In the genomic region with DNA sequence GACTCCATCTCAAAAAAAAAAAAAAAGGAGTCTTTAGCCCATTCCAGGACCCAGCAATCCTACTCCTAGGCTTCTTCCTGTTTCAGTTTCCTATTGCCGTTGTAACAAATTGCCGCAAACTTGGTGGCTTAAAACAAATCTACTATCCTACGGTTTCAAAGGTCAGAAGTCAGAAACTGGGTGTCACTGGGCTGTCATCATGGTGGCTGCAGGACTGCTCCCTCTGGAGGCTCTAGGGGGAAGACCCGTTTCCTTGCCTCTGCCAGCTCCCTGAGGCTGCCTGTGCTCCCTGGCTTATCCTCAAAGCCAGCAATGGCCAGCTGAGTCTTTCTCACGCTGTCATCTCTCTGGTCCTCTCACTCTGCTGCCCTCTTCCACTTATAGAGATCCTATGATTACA, we compare ENCODE assay signal across 10 cellular contexts. TPM values are rescaled to one million over a fixed set of nuclear protein-coding genes. Genes with fewer than 3 reads are reported as not detected.
DNase-seq lines count a peak whose midpoint lies in the region; ATAC-seq and TF ChIP-seq lines count a peak whose summit lies in the region.
"Had no signal": no experiment of that assay in that cellular context is flagged by ENCODE, and none has a peak within 500 bp of the region (broad histone marks: within the 10 kb centered on the region; RNA-seq: fewer than 3 reads in every experiment).

No MANE protein-coding gene starts in this region.

- POLR2A ChIA-PET in BJ (lab: Charles Lee): no interaction called here

- H3K4me1 Mint-ChIP-seq in HFFc6 (ENCODE audit: low read depth): no peaks in the 10 kb centered on the region

- no peak for ATAC-seq in GM18870 (IDR thresholded peaks at IDR 0.05; ENCODE audit: unreplicated experiment)

- no peaks in the 10 kb centered on the region for H3K36me3 Mint-ChIP-seq in HFFc6 (ENCODE audit: low read depth)

- H3K27ac Mint-ChIP-seq in HFFc6: no peak overlapping the region
- H3K27ac Mint-ChIP-seq: nephron progenitor cell had no signal

- peaks cover 55% of the 10 kb centered on the region for H3K27me3 Mint-ChIP-seq in HFFc6 (ENCODE audit: insufficient read depth)

- H3K4me3 Mint-ChIP-seq in HFFc6: no peak overlapping the region
- H3K4me3 Mint-ChIP-seq: nephron progenitor cell had no signal

- H3K4me3 ChIP-seq in BJ (ENCODE audit: low read depth, low read length): no peak overlapping the region

- H3K9me3 Mint-ChIP-seq in HFFc6: no peaks in the 10 kb centered on the region
- H3K9me3 Mint-ChIP-seq: nephron progenitor cell had no signal

- no peaks in the 10 kb centered on the region for H3K36me3 ChIP-seq in BJ (ENCODE audit: control insufficient read depth, insufficient read depth, low read length)

- peaks cover 21% of the 10 kb centered on the region for H3K27me3 ChIP-seq in BJ (ENCODE audit: control insufficient read depth, insufficient read depth, low read length)

- no peak for DNase-seq in BJ (ENCODE audit: low read depth)
- DNase-seq in HFFc6: no peak
- peak; percentile 32 for DNase-seq in SKM-1 (lab: John Stamatoyannopoulos, UW; ENCODE audit: unreplicated experiment)
- DNase-seq in iPS-NIHi11 (ENCODE audit: low spot score): peak; percentile 64
- DNase-seq in activated gamma-delta T cell treated with Interleukin-2 at 50 U/mL for 16 hours: no peak
- DNase-seq in stimulated activated CD4-positive, alpha-beta T cell treated with anti-CD3 and anti-CD28 coated beads, Interleukin-2, amount 100 ng/mL, for 48 hours: no peak
- no peak for DNase-seq in NCI-H2029 (lab: John Stamatoyannopoulos, UW)
- DNase-seq: NCI-H2107, nephron progenitor cell had no signal

- TF ChIP-seq CTCF in BJ (IDR thresholded peaks at IDR 0.05; ENCODE audit: insufficient read depth, low read depth, low read length) (peak; percentile 49), HFFc6 (IDR thresholded peaks at IDR 0.05) (peak; percentile 50; the same call in 1 of the 2 replicates)

- CTCF ChIA-PET in BJ (lab: Yijun Ruan, JAX): interaction anchor here (0.9 to 2.2 kb wide), 4 partner anchors 9 to 62 kb away, joined by 3 to 9 read pairs (median 4); no protein-coding TSS in a partner anchor

RNA-seq across cellular contexts. Expression of a gene that starts 8.7 kb away (rescaled TPM):
- 1.1 and 2.5 TPM in 2 replicates for polyA plus RNA-seq in BJ (2011; rRNA removed)
- 2.6 and 3.4 TPM in 2 replicates for polyA minus RNA-seq in BJ (2011; rRNA and poly(A)+ RNA removed)
- 1 to 10 TPM; 2.4 to 4.2 (median 3.3) TPM for total RNA-seq in HFFc6 (2021; fragmentation: NEBNext Ultra II Directional; extraction: Animal tissue kit (Norgen Biotek cat#: 25700))

Comparison
In these comparisons a context has a peak if more than half of its experiments do, and no peak if none do; other contexts are left out.
1. DNase-seq: peak in SKM-1 (single experiment) and iPS-NIHi11 (single experiment); none in BJ (single experiment), HFFc6 (single experiment), activated gamma-delta T cell treated with Interleukin-2 at 50 U/mL for 16 hours (single experiment), stimulated activated CD4-positive, alpha-beta T cell treated with anti-CD3 and anti-CD28 coated beads, Interleukin-2, amount 100 ng/mL, for 48 hours (0 of 2) and NCI-H2029 (single experiment).